ENCODE assay signal across 8 cellular contexts in genomic region chr11:65706303-65706763, GRCh38. TPM values are rescaled to one million over a fixed set of nuclear protein-coding genes. Genes with fewer than 3 reads are reported as not detected.
DNase-seq lines count a peak whose midpoint lies in the region; ATAC-seq and TF ChIP-seq lines count a peak whose summit lies in the region.
"Not testable (repeated sequence)": the region's sequence is repeated elsewhere in the genome, so short reads cannot be mapped to it uniquely, and the experiment has no call there.

No MANE protein-coding gene starts in this region.

- not testable (repeated sequence) for H3K9me3 Mint-ChIP-seq in activated naive CD8-positive, alpha-beta T cell treated with anti-CD3 and anti-CD28 coated beads, Interleukin-2, amount 10 ng/mL, durations not matched to agents 7 days and 5 days; natural killer cell treated with Interleukin-12 subunit alpha and Interleukin-12 subunit beta and Interleukin-15 and Interleukin-18, amount 100 ng/mL, for 72 hours

- H3K36me3 ChIP-seq in WERI-Rb-1, gastroesophageal sphincter: not testable (repeated sequence)

- H3K27me3 Mint-ChIP-seq in activated naive CD8-positive, alpha-beta T cell treated with anti-CD3 and anti-CD28 coated beads, Interleukin-2, amount 10 ng/mL, durations not matched to agents 7 days and 5 days; natural killer cell treated with Interleukin-12 subunit alpha and Interleukin-12 subunit beta and Interleukin-15 and Interleukin-18, amount 100 ng/mL, for 72 hours: not testable (repeated sequence)

- H3K27ac ChIP-seq in WERI-Rb-1 = peak overlapping the region; percentile 53
- H3K27ac ChIP-seq in gastroesophageal sphincter = peak overlapping the region in 1 of 4 donors; percentile 63

- not testable (repeated sequence) for TF ChIP-seq POLR2A in gastroesophageal sphincter (IDR thresholded peaks at IDR 0.05)

- H3K36me3 Mint-ChIP-seq in activated naive CD8-positive, alpha-beta T cell treated with anti-CD3 and anti-CD28 coated beads, Interleukin-2, amount 10 ng/mL, durations not matched to agents 7 days and 5 days; natural killer cell treated with Interleukin-12 subunit alpha and Interleukin-12 subunit beta and Interleukin-15 and Interleukin-18, amount 100 ng/mL, for 72 hours: not testable (repeated sequence)

- POLR2A ChIA-PET in activated naive CD8-positive, alpha-beta T cell treated with anti-CD3 and anti-CD28 coated beads, Interleukin-2, amount 10 ng/mL, durations not matched to agents 7 days and 5 days (lab: Charles Lee) = interaction anchor here (0.9 kb wide), 1 partner anchor 154 kb away, joined by 3 read pairs; no protein-coding TSS in a partner anchor

- 0 to 17% methylated on average over 7 to 9 of the region's 14 CpGs for WGBS in gastroesophageal sphincter (ENCODE audit: low coverage in 1 of 2), 2 donors

- H3K27ac Mint-ChIP-seq in activated naive CD8-positive, alpha-beta T cell treated with anti-CD3 and anti-CD28 coated beads, Interleukin-2, amount 10 ng/mL, durations not matched to agents 7 days and 5 days; natural killer cell treated with Interleukin-12 subunit alpha and Interleukin-12 subunit beta and Interleukin-15 and Interleukin-18, amount 100 ng/mL, for 72 hours: not testable (repeated sequence)

- H3K4me3 Mint-ChIP-seq in activated naive CD8-positive, alpha-beta T cell treated with anti-CD3 and anti-CD28 coated beads, Interleukin-2, amount 10 ng/mL, durations not matched to agents 7 days and 5 days = peak overlapping the region; percentile 25
- not testable (repeated sequence) for H3K4me3 Mint-ChIP-seq in natural killer cell treated with Interleukin-12 subunit alpha and Interleukin-12 subunit beta and Interleukin-15 and Interleukin-18, amount 100 ng/mL, for 72 hours

- H3K27me3 ChIP-seq in WERI-Rb-1 (ENCODE audit: insufficient read depth, low read depth, severe bottlenecking) = not testable (repeated sequence)
- H3K27me3 ChIP-seq in gastroesophageal sphincter = peaks cover 13% of the 10 kb centered on the region

- not testable (repeated sequence) for H3K9me3 ChIP-seq in WERI-Rb-1 (ENCODE audit: severe bottlenecking); gastroesophageal sphincter

- H3K4me1 ChIP-seq in gastroesophageal sphincter = peaks cover 0 to 15% (median 0%) of the 10 kb centered on the region in 3 donors

- peak; percentile 53 for DNase-seq in Ammon's horn (ENCODE audit: low spot score)
- DNase-seq in H4 (ENCODE audit: low spot score) = peak; percentile 39
- DNase-seq in NCI-H446 (lab: John Stamatoyannopoulos, UW) = peak; percentile 39 to 79
- peak; percentile 92 for DNase-seq in WERI-Rb-1
- DNase-seq in activated naive CD8-positive, alpha-beta T cell treated with anti-CD3 and anti-CD28 coated beads, Interleukin-2, amount 10 ng/mL, durations not matched to agents 7 days and 5 days = peak; percentile 79
- DNase-seq in natural killer cell treated with Interleukin-12 subunit alpha and Interleukin-12 subunit beta and Interleukin-15 and Interleukin-18, amount 100 ng/mL, for 72 hours (ENCODE audit: low spot score) = peak; percentile 88
- DNase-seq in stimulated activated CD4-positive, alpha-beta T cell treated with anti-CD3 and anti-CD28 coated beads, TNF-alpha, amount 100 ng/mL, for 48 hours (ENCODE audit: low read depth in 3 of 3) = peak; percentile 58 to 72 (median 61)

- ATAC-seq in activated naive CD8-positive, alpha-beta T cell treated with anti-CD3 and anti-CD28 coated beads, Interleukin-2, amount 10 ng/mL, durations not matched to agents 7 days and 5 days (ENCODE audit: low read depth); gastroesophageal sphincter: not testable (repeated sequence)
- peak in 1 of 2 donors; percentile 36 for ATAC-seq in natural killer cell treated with Interleukin-12 subunit alpha and Interleukin-12 subunit beta and Interleukin-15 and Interleukin-18, amount 100 ng/mL, for 72 hours

- TF ChIP-seq CTCF in WERI-Rb-1 (IDR thresholded peaks at IDR 0.05; ENCODE audit: low read depth, low read length) = peak; percentile 46
- TF ChIP-seq CTCF in gastroesophageal sphincter (IDR thresholded peaks at IDR 0.05) = peak; percentile 72 to 85 (median 78)

- TF ChIP-seq EP300 in gastroesophageal sphincter (IDR thresholded peaks at IDR 0.05) = not testable (repeated sequence)

- H3K4me3 ChIP-seq in WERI-Rb-1 (ENCODE audit: low read depth, low read length) (peak overlapping the region; percentile 5; the same call in 1 of the 2 replicates), gastroesophageal sphincter (peak overlapping the region in 1 of 2 donors; percentile 28)

- H3K4me1 Mint-ChIP-seq in activated naive CD8-positive, alpha-beta T cell treated with anti-CD3 and anti-CD28 coated beads, Interleukin-2, amount 10 ng/mL, durations not matched to agents 7 days and 5 days = not testable (repeated sequence)
- H3K4me1 Mint-ChIP-seq in natural killer cell treated with Interleukin-12 subunit alpha and Interleukin-12 subunit beta and Interleukin-15 and Interleukin-18, amount 100 ng/mL, for 72 hours (ENCODE audit: low read depth in 2 of 2) = peaks cover 12 to 13% of the 10 kb centered on the region in 2 donors

RNA-seq across cellular contexts. Expression of gene KAT5, which starts 5.7 kb away (rescaled TPM):
- total RNA-seq in H4 (2014; rRNA removed; shearing (Covaris generic)) = 39.1 and 45.1 TPM in 2 replicates
- 10 to 100 TPM; 75.6 to 82.6 TPM for total RNA-seq in activated naive CD8-positive, alpha-beta T cell treated with anti-CD3 and anti-CD28 coated beads, Interleukin-2, amount 10 ng/mL, durations not matched to agents 7 days and 5 days
- 10 to 100 TPM; 49.7 to 84.9 (median 81.6) TPM for total RNA-seq in gastroesophageal sphincter
- 10 to 100 TPM; 77.5 to 82.9 TPM for total RNA-seq in natural killer cell treated with Interleukin-12 subunit alpha and Interleukin-12 subunit beta and Interleukin-15 and Interleukin-18, amount 100 ng/mL, for 72 hours

RNA-seq across cellular contexts. Expression of gene RNASEH2C, which starts 14.3 kb away (rescaled TPM):
- total RNA-seq in H4 (2014; rRNA removed; shearing (Covaris generic)) = 24.2 and 36.1 TPM in 2 replicates
- total RNA-seq in activated naive CD8-positive, alpha-beta T cell treated with anti-CD3 and anti-CD28 coated beads, Interleukin-2, amount 10 ng/mL, durations not matched to agents 7 days and 5 days = 10 to 100 TPM; 74.8 to 84.2 TPM
- total RNA-seq in gastroesophageal sphincter = 100 to 1,000 TPM in 2 of 4 donors, 10 to 100 TPM in 2; 69.0 to 196 (median 96.3) TPM
- total RNA-seq in natural killer cell treated with Interleukin-12 subunit alpha and Interleukin-12 subunit beta and Interleukin-15 and Interleukin-18, amount 100 ng/mL, for 72 hours = 100 to 1,000 TPM in 1 of 2 donors, 10 to 100 TPM in 1; 87.3 to 138 TPM

RNA-seq across cellular contexts. Expression of gene RELA, which starts 43.6 kb away (rescaled TPM):
- 26.3 and 48.1 TPM in 2 replicates for total RNA-seq in H4 (2014; rRNA removed; shearing (Covaris generic))
- 100 to 1,000 TPM; 112 to 117 TPM for total RNA-seq in activated naive CD8-positive, alpha-beta T cell treated with anti-CD3 and anti-CD28 coated beads, Interleukin-2, amount 10 ng/mL, durations not matched to agents 7 days and 5 days
- 10 to 100 TPM; 47.3 to 78.8 (median 63.9) TPM for total RNA-seq in gastroesophageal sphincter
- total RNA-seq in natural killer cell treated with Interleukin-12 subunit alpha and Interleukin-12 subunit beta and Interleukin-15 and Interleukin-18, amount 100 ng/mL, for 72 hours = 10 to 100 TPM; 85.2 to 96.4 TPM

Comparison
In these comparisons a context has a peak if more than half of its experiments do, and no peak if none do; other contexts are left out.
1. DNase-seq: peak in every context shown above with its lines; median percentile 92 in WERI-Rb-1; 88 in natural killer cell treated with Interleukin-12 subunit alpha and Interleukin-12 subunit beta and Interleukin-15 and Interleukin-18, amount 100 ng/mL, for 72 hours; 79 in activated naive CD8-positive, alpha-beta T cell treated with anti-CD3 and anti-CD28 coated beads, Interleukin-2, amount 10 ng/mL, durations not matched to agents 7 days and 5 days; 61 in stimulated activated CD4-positive, alpha-beta T cell treated with anti-CD3 and anti-CD28 coated beads, TNF-alpha, amount 100 ng/mL, for 48 hours; 59 in NCI-H446; 53 in Ammon's horn; 39 in H4.